In genomic region chr1:145452506-145452905, GRCh38 we compare ENCODE assay signal across 6 cellular contexts. TPM values are rescaled to one million over a fixed set of nuclear protein-coding genes. Genes with fewer than 3 reads are reported as not detected.
DNase-seq lines count a peak whose midpoint lies in the region; ATAC-seq and TF ChIP-seq lines count a peak whose summit lies in the region.
"Not testable (repeated sequence)": the region's sequence is repeated elsewhere in the genome, so short reads cannot be mapped to it uniquely, and the experiment has no call there.

No MANE protein-coding gene starts in this region.

- H2AFZ ChIP-seq in HCT116 (ENCODE audit: low read depth, low read length, poor library complexity, severe bottlenecking) = not testable (repeated sequence)

- H3K36me3 ChIP-seq in HCT116 (ENCODE audit: control insufficient read depth in 1 of 2, insufficient read depth in 2 of 2, low read length in 2 of 2); WERI-Rb-1; aorta (ENCODE audit: control insufficient read depth in 1 of 2, insufficient read depth in 2 of 2, low read length in 1 of 2): not testable (repeated sequence)

- RAD21 ChIA-PET in HCT116 (lab: Charles Lee; ENCODE audit: low non-redundant PET in 1 of 2, low total read pairs in 2 of 2, uncharacterized antibody in 2 of 2, unreplicated experiment in 2 of 2) = not testable (repeated sequence)

- POLR2A ChIA-PET in HCT116 (lab: Charles Lee) = not testable (repeated sequence)

- H3K27me3 ChIP-seq in HCT116 (ENCODE audit: insufficient read depth, low read length); WERI-Rb-1 (ENCODE audit: insufficient read depth, low read depth, severe bottlenecking); aorta (ENCODE audit: control insufficient read depth in 1 of 2, insufficient read depth in 2 of 2, low read length in 1 of 2): not testable (repeated sequence)
- H3K27me3 ChIP-seq in foreskin keratinocyte = peaks cover 15% of the 10 kb centered on the region

- H3K4me3 ChIP-seq in HCT116 (replicated peaks in 1 of 2; ENCODE audit: low read depth in 1 of 2, low read length in 2 of 2); WERI-Rb-1 (ENCODE audit: low read depth, low read length); aorta (ENCODE audit: low read length in 2 of 2): not testable (repeated sequence)

- CTCF ChIA-PET in HCT116 (lab: Charles Lee) = not testable (repeated sequence)

- not testable (repeated sequence) for H3K9ac ChIP-seq in HCT116 (ENCODE audit: low read length)

- not testable (repeated sequence) for H4K20me1 ChIP-seq in HCT116 (ENCODE audit: insufficient read depth)

- 23 to 54% methylated on average over 1 to 5 of the region's 8 CpGs for WGBS in aorta, 2 donors

- H3K27ac Mint-ChIP-seq in activated naive CD4-positive, alpha-beta T cell treated with anti-CD3 and anti-CD28 coated beads, Interleukin-2, amount 50 U/mL, for 72 hours = not testable (repeated sequence)

- intact Hi-C loops in HCT116 (cut with micrococcal nuclease); sciatic nerve (cut with DNase I); aorta (cut with DNase I): not testable (repeated sequence)

- H3K27ac ChIP-seq in HCT116 (ENCODE audit: low read depth, low read length); WERI-Rb-1; foreskin keratinocyte; aorta (ENCODE audit: low read depth in 1 of 2, low read length in 2 of 2): not testable (repeated sequence)

- not testable (repeated sequence) for TF ChIP-seq RAD21 in HCT116 (IDR thresholded peaks at IDR 0.05; ENCODE audit: low read depth)

- H3K4me2 ChIP-seq in HCT116 (ENCODE audit: low read length) = not testable (repeated sequence)

- not testable (repeated sequence) for TF ChIP-seq POLR2A in HCT116 (IDR thresholded peaks at IDR 0.05; ENCODE audit: borderline replicate concordance, extremely low read depth, insufficient read depth, insufficient read length)

- not testable (repeated sequence) for TF ChIP-seq CTCF in HCT116 (IDR thresholded peaks at IDR 0.05 in 2 of 3, conservative IDR thresholded peaks at IDR 0.05 in 1 of 3; ENCODE audit: borderline replicate concordance in 1 of 3, insufficient read depth in 1 of 3, low read depth in 2 of 3, low read length in 2 of 3); WERI-Rb-1 (IDR thresholded peaks at IDR 0.05; ENCODE audit: low read depth, low read length); foreskin keratinocyte (conservative IDR thresholded peaks at IDR 0.05)

- ATAC-seq in HCT116 (0 out of 2 replicates have a peak, but pooled peaks have one; percentile 24), foreskin keratinocyte (peak; percentile 12), sciatic nerve (peak; percentile 10), aorta (ENCODE audit: low FRiP score) (peak; percentile 19)
- peak; percentile 16 to 18 for ATAC-seq in activated naive CD4-positive, alpha-beta T cell treated with anti-CD3 and anti-CD28 coated beads, Interleukin-2, amount 50 U/mL, for 72 hours

- BruUV-seq in HCT116 (replicated peaks; lab: Mats Ljungman, UMichigan) = not testable (repeated sequence)

- not testable (repeated sequence) for H3K79me2 ChIP-seq in HCT116 (ENCODE audit: insufficient read depth, low read length)

- H3K9me3 ChIP-seq in HCT116 (ENCODE audit: control insufficient read depth in 1 of 2, insufficient read depth in 1 of 2, low read depth in 1 of 2, low read length in 2 of 2); WERI-Rb-1 (ENCODE audit: severe bottlenecking); aorta (ENCODE audit: control insufficient read depth, low read length): not testable (repeated sequence)

- H3K36me3 Mint-ChIP-seq in activated naive CD4-positive, alpha-beta T cell treated with anti-CD3 and anti-CD28 coated beads, Interleukin-2, amount 50 U/mL, for 72 hours = not testable (repeated sequence)

- not testable (repeated sequence) for H3K9me3 Mint-ChIP-seq in activated naive CD4-positive, alpha-beta T cell treated with anti-CD3 and anti-CD28 coated beads, Interleukin-2, amount 50 U/mL, for 72 hours

- DNase-seq in HCT116 (ENCODE audit: low read depth, low spot score); activated naive CD4-positive, alpha-beta T cell treated with anti-CD3 and anti-CD28 coated beads, Interleukin-2, amount 50 U/mL, for 72 hours (ENCODE audit: low spot score in 2 of 2); foreskin keratinocyte; sciatic nerve (ENCODE audit: low spot score); aorta: not testable (repeated sequence)
- DNase-seq in WERI-Rb-1 = peak; percentile 30

- not testable (repeated sequence) for H3K9me2 ChIP-seq in HCT116 (ENCODE audit: insufficient read depth)

- H3K4me1 ChIP-seq in HCT116 (ENCODE audit: control insufficient read depth in 1 of 2, insufficient read depth in 2 of 2, low read length in 2 of 2); foreskin keratinocyte; aorta (ENCODE audit: control insufficient read depth in 1 of 2, insufficient read depth in 2 of 2, low read length in 2 of 2): not testable (repeated sequence)

RNA-seq across cellular contexts. Expression of gene NBPF20, which starts 27.1 kb away (rescaled TPM):
- total RNA-seq in HCT116 (2021; ENCODE audit: unreplicated experiment) = 3.8 TPM
- polyA plus RNA-seq in HCT116 (2012) = 2.0 TPM in 2 replicates
- 1 to 10 TPM; 1.4 to 5.5 TPM for total RNA-seq in activated naive CD4-positive, alpha-beta T cell treated with anti-CD3 and anti-CD28 coated beads, Interleukin-2, amount 50 U/mL, for 72 hours
- 3.7 and 5.0 TPM in 2 replicates for total RNA-seq in foreskin keratinocyte
- 1.4 and 2.0 TPM in 2 replicates for polyA plus RNA-seq in foreskin keratinocyte
- total RNA-seq in sciatic nerve = 4.7 TPM
- 1 to 10 TPM; 3.2 to 4.4 TPM for total RNA-seq in aorta
- polyA plus RNA-seq in aorta = under 1 TPM; 0.38 to 0.84 TPM
